ENCODE assay signal across 8 cellular contexts in genomic region chr17:43398724-43399595, GRCh38. TPM values are rescaled to one million over a fixed set of nuclear protein-coding genes. Genes with fewer than 3 reads are reported as not detected.
DNase-seq lines count a peak whose midpoint lies in the region; ATAC-seq and TF ChIP-seq lines count a peak whose summit lies in the region.

A gene with protein sequence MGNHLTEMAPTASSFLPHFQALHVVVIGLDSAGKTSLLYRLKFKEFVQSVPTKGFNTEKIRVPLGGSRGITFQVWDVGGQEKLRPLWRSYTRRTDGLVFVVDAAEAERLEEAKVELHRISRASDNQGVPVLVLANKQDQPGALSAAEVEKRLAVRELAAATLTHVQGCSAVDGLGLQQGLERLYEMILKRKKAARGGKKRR (plus strand): TSS chr17:43398993. CDS start chr17:43399733, 740 bp downstream.

- H3K36me3 Mint-ChIP-seq in neural progenitor cell = peaks cover 2% of the 10 kb centered on the region

- peak within 1 kb of the TSS; percentile 64 for H3K27ac ChIP-seq in SJSA1
- H3K27ac ChIP-seq in neural progenitor cell = no peak within 1 kb of the TSS
- H3K27ac ChIP-seq in stomach = peak within 1 kb of the TSS; percentile 31 to 93 (median 88)

- H3K27ac Mint-ChIP-seq in neural progenitor cell = peak within 1 kb of the TSS; percentile 79

- no peak for ATAC-seq in GM18520 (IDR thresholded peaks at IDR 0.05; ENCODE audit: unreplicated experiment)

- peak within 1 kb of the TSS; percentile 95 for H3K4me3 Mint-ChIP-seq in neural progenitor cell

- H3K4me3 ChIP-seq in Loucy (ENCODE audit: low read length, poor library complexity, severe bottlenecking) (peak within 1 kb of the TSS; percentile 79), SJSA1 (peak within 1 kb of the TSS; percentile 63), foreskin fibroblast (ENCODE audit: low read depth in 1 of 2, low read length in 2 of 2) (peak within 1 kb of the TSS; percentile 83 to 87), neural progenitor cell (peak within 1 kb of the TSS; percentile 81), stomach (peak within 1 kb of the TSS; percentile 72 to 90 (median 82))

- no peaks in the 10 kb centered on the region for H3K79me2 ChIP-seq in Loucy (ENCODE audit: insufficient read depth, low read length)
- H3K79me2 ChIP-seq in neural progenitor cell (ENCODE audit: low read depth) = peaks cover 7% of the 10 kb centered on the region

- no peaks in the 10 kb centered on the region for H3K9me2 ChIP-seq in Loucy (replicated peaks; ENCODE audit: low read depth, low read length)

- intact Hi-C loops in stomach (cut with DNase I; ENCODE audit: low total_unique reads) = no loop called here

- peaks cover 27% of the 10 kb centered on the region for H3K4me1 Mint-ChIP-seq in neural progenitor cell

- H2AFZ ChIP-seq in Loucy (ENCODE audit: low read length) = peak within 1 kb of the TSS; percentile 100
- peak within 1 kb of the TSS; percentile 71 for H2AFZ ChIP-seq in neural progenitor cell (replicated peaks)

- no peaks in the 10 kb centered on the region for H3K36me3 ChIP-seq in Loucy (ENCODE audit: insufficient read depth, low read length)
- peaks cover 32% of the 10 kb centered on the region for H3K36me3 ChIP-seq in SJSA1
- H3K36me3 ChIP-seq in neural progenitor cell = no peaks in the 10 kb centered on the region
- H3K36me3 ChIP-seq in stomach = peaks cover 0 to 3% (median 0%) of the 10 kb centered on the region in 4 donors

- H3K27me3 ChIP-seq in Loucy (ENCODE audit: insufficient read depth, low read length, poor library complexity, severe bottlenecking) (no peaks in the 10 kb centered on the region), SJSA1 (replicated peaks) (no peaks in the 10 kb centered on the region), neural progenitor cell (no peaks in the 10 kb centered on the region), stomach (no peaks in the 10 kb centered on the region)

- H3F3A ChIP-seq in Loucy (ENCODE audit: low read depth) (no peaks in the 10 kb centered on the region), neural progenitor cell (ENCODE audit: low read depth) (no peaks in the 10 kb centered on the region)

- H3K4me2 ChIP-seq in Loucy (ENCODE audit: low read depth, low read length, poor library complexity, severe bottlenecking) = peak within 1 kb of the TSS; percentile 96
- H3K4me2 ChIP-seq in neural progenitor cell = peak within 1 kb of the TSS; percentile 92

- H4K20me1 ChIP-seq in Loucy (ENCODE audit: insufficient read depth, low read length, poor library complexity, severe bottlenecking) (no peaks in the 10 kb centered on the region), neural progenitor cell (ENCODE audit: low read depth) (peaks cover 8% of the 10 kb centered on the region)

- TF ChIP-seq POLR2A in GM10847 (IDR thresholded peaks at IDR 0.05; ENCODE audit: extremely low read depth, insufficient read length) (peak; percentile 39), stomach (IDR thresholded peaks at IDR 0.05) (peak in 2 of 4 donors; percentile 62 to 66)

- no peaks in the 10 kb centered on the region for H3K9me3 ChIP-seq in Loucy (ENCODE audit: insufficient read depth, low read depth, low read length)
- H3K9me3 ChIP-seq in SJSA1 (replicated peaks) = no peaks in the 10 kb centered on the region
- H3K9me3 ChIP-seq in neural progenitor cell (ENCODE audit: low read depth) = no peaks in the 10 kb centered on the region
- no peaks in the 10 kb centered on the region for H3K9me3 ChIP-seq in stomach

- H3K9me3 Mint-ChIP-seq in neural progenitor cell = no peaks in the 10 kb centered on the region

- no peak for TF ChIP-seq CTCF in Loucy (conservative IDR thresholded peaks at IDR 0.05; ENCODE audit: low read length)
- no peak for TF ChIP-seq CTCF in foreskin fibroblast (IDR thresholded peaks at IDR 0.05; ENCODE audit: low read depth, low read length)
- no peak for TF ChIP-seq CTCF in neural progenitor cell (IDR thresholded peaks at IDR 0.05)
- TF ChIP-seq CTCF in stomach (IDR thresholded peaks at IDR 0.05) = no peak

- H3K9ac ChIP-seq in Loucy (ENCODE audit: low read depth, low read length, poor library complexity, severe bottlenecking) = peak within 1 kb of the TSS; percentile 78
- H3K9ac ChIP-seq in neural progenitor cell = peak within 1 kb of the TSS; percentile 78

- DNase-seq in SJSA1 (ENCODE audit: low read depth in 1 of 2, low spot score in 2 of 2) (peak; percentile 83 to 92), foreskin fibroblast (peak; percentile 73 to 94), neural progenitor cell (ENCODE audit: low spot score) (peak; percentile 94), stomach (peak; percentile 91)
- DNase-seq in activated naive CD4-positive, alpha-beta T cell (lab: John Stamatoyannopoulos, UW) = peak; percentile 43 to 75 (median 52)

- TF ChIP-seq EP300 in stomach (IDR thresholded peaks at IDR 0.05) = no peak

- 1% methylated on average over 46 to 64 of the region's 64 CpGs for WGBS in stomach, 5 donors

- peaks cover 20% of the 10 kb centered on the region for H3K27me3 Mint-ChIP-seq in neural progenitor cell (ENCODE audit: insufficient read depth, low read depth)

- H3K4me1 ChIP-seq in Loucy (ENCODE audit: insufficient read depth, low read length, poor library complexity, severe bottlenecking) = peaks cover 23% of the 10 kb centered on the region
- H3K4me1 ChIP-seq in SJSA1 (replicated peaks) = peaks cover 39% of the 10 kb centered on the region
- H3K4me1 ChIP-seq in neural progenitor cell = peaks cover 14% of the 10 kb centered on the region
- peaks cover 22 to 55% (median 46%) of the 10 kb centered on the region in 4 donors for H3K4me1 ChIP-seq in stomach

RNA-seq across cellular contexts. Expression of the gene that starts here (rescaled TPM):
- 21.2 and 28.0 TPM in 2 replicates for total RNA-seq in SJSA1 (2014; rRNA removed; shearing (Covaris generic))
- total RNA-seq in neural progenitor cell (ENCODE audit: low replicate concordance) = 9.2 and 18.6 TPM in 2 replicates
- total RNA-seq in stomach = 10 to 100 TPM in 2 of 5 donors, 1 to 10 TPM in 2, not detected in 1; 2.3 to 12.1 (median 10.5) TPM
- polyA plus RNA-seq in stomach = 10 to 100 TPM in 1 of 3 donors, 1 to 10 TPM in 2; 4.9 to 60.7 (median 6.9) TPM
